14 cellular contexts compared by ENCODE assay signal in genomic region chr2:14401838-14402237, GRCh38.
A peak's percentile ranks its signal among the peaks of the same experiment; 100 is the strongest.
DNase-seq lines count a peak whose midpoint lies in the region; ATAC-seq and TF ChIP-seq lines count a peak whose summit lies in the region.
"Had no signal": no experiment of that assay in that cellular context is flagged by ENCODE, and none has a peak within 500 bp of the region (broad histone marks: within the 10 kb centered on the region; RNA-seq: fewer than 3 reads in every experiment).

No MANE protein-coding gene starts in this region.

- WGBS in lower leg skin, 2 donors = 46 to 55% methylated on average over 4 of the region's 4 CpGs

- ATAC-seq in GM19467 (IDR thresholded peaks at IDR 0.05; ENCODE audit: unreplicated experiment) = no peak
- no peak for ATAC-seq in HG03565 (IDR thresholded peaks at IDR 0.05; ENCODE audit: unreplicated experiment)
- ATAC-seq: left lung; stimulated activated effector memory CD8-positive, alpha-beta T cell treated with anti-CD3 and anti-CD28 coated beads, Interleukin-12 subunit alpha, Interleukin-12 subunit beta, amount 100 ng/mL, for 72 hours; upper lobe of right lung had no signal

- no peak for TF ChIP-seq CTCF in lower leg skin (IDR thresholded peaks at IDR 0.05)

- DNase-seq in DMS79 (lab: John Stamatoyannopoulos, UW) (peak; percentile 95), NCI-H187 (lab: John Stamatoyannopoulos, UW) (peak; percentile 93 to 98), NCI-H774 (lab: John Stamatoyannopoulos, UW) (peak; percentile 96), iPS-NIHi11 (ENCODE audit: low spot score) (peak; percentile 42), lower leg skin (ENCODE audit: low spot score in 2 of 2) (no peak), SKM-1 treated with dmso at 0.1 percent for 144 hours (lab: John Stamatoyannopoulos, UW; ENCODE audit: unreplicated experiment) (no peak)
- DNase-seq: activated naive CD4-positive, alpha-beta T cell treated with anti-CD3 and anti-CD28 coated beads, Interleukin-2, amount 50 U/mL, for 16 hours; left lung; SJCRH30; stimulated activated CD4-positive, alpha-beta T cell treated with anti-CD3 and anti-CD28 coated beads, Interleukin-2, amount 100 ng/mL, for 48 hours; upper lobe of right lung had no signal

- no peak overlapping the region for H3K4me3 ChIP-seq in lower leg skin (ENCODE audit: low read depth, poor library complexity, severe bottlenecking)
- H3K4me3 ChIP-seq: left lung, SJCRH30, upper lobe of right lung had no signal

- intact Hi-C loops in lower leg skin (cut with DNase I; ENCODE audit: low total_unique reads) = no loop called here

- TF ChIP-seq POLR2A in lower leg skin (IDR thresholded peaks at IDR 0.05) = no peak

Comparison
In these comparisons a context has a peak if more than half of its experiments do, and no peak if none do; other contexts are left out.
1. DNase-seq: peak in DMS79 (single experiment), NCI-H187 (2 of 2), NCI-H774 (single experiment) and iPS-NIHi11 (single experiment); none in lower leg skin (0 of 2) and SKM-1 treated with dmso at 0.1 percent for 144 hours (single experiment).